Comparison of ENCODE assay signal across 8 cellular contexts in the genomic region with DNA sequence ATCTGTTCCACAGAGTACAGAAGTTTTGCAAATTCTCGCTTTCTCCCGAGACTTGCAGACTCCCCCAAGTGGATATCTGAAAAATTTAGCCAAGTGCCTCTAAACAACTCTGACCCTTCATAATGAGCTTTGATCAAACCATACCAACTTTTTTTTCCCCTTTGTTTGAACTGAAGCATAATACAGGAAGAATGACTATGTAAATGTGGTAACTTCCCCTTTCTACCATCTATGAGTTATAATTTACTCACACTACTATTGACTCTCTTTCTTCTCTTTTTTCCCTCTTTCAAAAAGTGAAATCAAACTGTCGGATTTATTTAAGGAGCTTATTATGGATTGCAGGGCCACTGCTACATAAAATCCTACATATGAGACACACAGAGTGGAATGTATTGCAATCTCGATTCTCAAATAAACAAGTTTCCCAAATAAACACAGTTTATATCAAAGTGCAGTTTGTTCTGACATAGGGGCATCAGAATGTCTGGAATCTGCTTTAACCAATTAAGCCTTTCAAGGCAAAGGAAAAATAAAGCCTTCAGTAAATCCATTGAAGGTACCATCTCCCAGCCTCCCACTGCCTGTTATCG. TPM values are rescaled to one million over a fixed set of nuclear protein-coding genes. Genes with fewer than 3 reads are reported as not detected.
DNase-seq lines count a peak whose midpoint lies in the region; ATAC-seq and TF ChIP-seq lines count a peak whose summit lies in the region.

No MANE protein-coding gene starts in this region.

- H3K36me3 Mint-ChIP-seq in WTC11 = no peaks in the 10 kb centered on the region; the same call in 1 of the 2 replicates

- H3K36me3 ChIP-seq in tibial nerve = no peaks in the 10 kb centered on the region

- CTCF ChIA-PET in WTC11 (lab: Charles Lee) = interaction anchor here (1.3 kb wide), 1 partner anchor 14 kb away, joined by 5 read pairs; no protein-coding TSS in a partner anchor

- H3K4me3 Mint-ChIP-seq in WTC11 = peak overlapping the region; percentile 72

- TF ChIP-seq EP300 in tibial nerve (IDR thresholded peaks at IDR 0.05) = no peak

- peak overlapping the region in 2 of 4 donors; percentile 62 to 71 for H3K27ac ChIP-seq in tibial nerve

- no peaks in the 10 kb centered on the region for H3K9me3 Mint-ChIP-seq in WTC11

- no peaks in the 10 kb centered on the region for H3K9me3 ChIP-seq in tibial nerve

- peak overlapping the region; percentile 44 to 70 (median 54) for H3K4me3 ChIP-seq in tibial nerve

- peaks cover 0 to 21% (median 0%) of the 10 kb centered on the region in 4 donors for H3K4me1 ChIP-seq in tibial nerve

- TF ChIP-seq CTCF in WTC11 (IDR thresholded peaks at IDR 0.05) = no peak
- TF ChIP-seq CTCF in tibial nerve (IDR thresholded peaks at IDR 0.05) = no peak

- H3K27me3 ChIP-seq in tibial nerve = no peaks in the 10 kb centered on the region

- H3K27me3 Mint-ChIP-seq in WTC11 (ENCODE audit: low read depth) = peaks cover 54% of the 10 kb centered on the region

- 20 to 28% methylated on average over 5 of the region's 5 CpGs for WGBS in tibial nerve, 2 donors

- peaks cover 14% of the 10 kb centered on the region for H3K4me1 Mint-ChIP-seq in WTC11

- TF ChIP-seq POLR2A in GM18505 (IDR thresholded peaks at IDR 0.05; ENCODE audit: borderline replicate concordance, extremely low read depth, insufficient read depth, insufficient read length) (no peak), tibial nerve (IDR thresholded peaks at IDR 0.05) (no peak)

- POLR2A ChIA-PET in WTC11 (lab: Charles Lee) = no interaction called here

- peak; percentile 28 for ATAC-seq in GM18505 (IDR thresholded peaks at IDR 0.05; ENCODE audit: unreplicated experiment)
- peak; percentile 33 for ATAC-seq in HG03565 (IDR thresholded peaks at IDR 0.05; ENCODE audit: unreplicated experiment)
- ATAC-seq in WTC11 = no peak
- no peak for ATAC-seq in esophagus mucosa

- DNase-seq in WTC11 (ENCODE audit: low spot score) (no peak), iris pigment epithelial cell (ENCODE audit: low read depth) (peak; percentile 90), tibial nerve (ENCODE audit: low spot score in 2 of 2) (no peak), DMS153 (lab: John Stamatoyannopoulos, UW) (no peak), NCI-H1417 treated with DMSO at 0.1 percent for 48 hours (lab: John Stamatoyannopoulos, UW) (no peak)

- no peak overlapping the region for H3K27ac Mint-ChIP-seq in WTC11

TF ChIP-seq in WTC11, 78 proteins besides CTCF, POLR2A, EP300 and RAD21:
- no peak for TF ChIP-seq ZNF416 (CRISPR knock-in tag; IDR thresholded peaks at IDR 0.05)
- no peak for TF ChIP-seq NR1H2 (CRISPR knock-in tag; IDR thresholded peaks at IDR 0.05)
- TF ChIP-seq ZNF396 (CRISPR knock-in tag; IDR thresholded peaks at IDR 0.05; ENCODE audit: borderline replicate concordance) = no peak
- TF ChIP-seq, protein P1, sequence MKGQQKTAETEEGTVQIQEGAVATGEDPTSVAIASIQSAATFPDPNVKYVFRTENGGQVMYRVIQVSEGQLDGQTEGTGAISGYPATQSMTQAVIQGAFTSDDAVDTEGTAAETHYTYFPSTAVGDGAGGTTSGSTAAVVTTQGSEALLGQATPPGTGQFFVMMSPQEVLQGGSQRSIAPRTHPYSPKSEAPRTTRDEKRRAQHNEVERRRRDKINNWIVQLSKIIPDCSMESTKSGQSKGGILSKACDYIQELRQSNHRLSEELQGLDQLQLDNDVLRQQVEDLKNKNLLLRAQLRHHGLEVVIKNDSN (CRISPR knock-in tag; IDR thresholded peaks at IDR 0.05) = no peak
- TF ChIP-seq JUN (CRISPR knock-in tag; IDR thresholded peaks at IDR 0.05) = no peak
- no peak for TF ChIP-seq NFE2L1 (CRISPR knock-in tag; IDR thresholded peaks at IDR 0.05)
- TF ChIP-seq ZNF138 (CRISPR knock-in tag; conservative IDR thresholded peaks at IDR 0.05) = no peak
- TF ChIP-seq FOXP1 (CRISPR knock-in tag; IDR thresholded peaks at IDR 0.05; ENCODE audit: borderline replicate concordance) = no peak
- no peak for TF ChIP-seq ZNF219 (CRISPR knock-in tag; IDR thresholded peaks at IDR 0.05; ENCODE audit: borderline replicate concordance)
- TF ChIP-seq ESRRA (CRISPR knock-in tag; IDR thresholded peaks at IDR 0.05; ENCODE audit: borderline replicate concordance) = no peak
TF ChIP-seq in WTC11: peak in this region for 0.

RNA-seq across cellular contexts. Expression of a gene that starts 1.4 kb away (rescaled TPM):
- total RNA-seq in WTC11 (2021) = not detected in 3 replicates
- under 1 TPM in 2 of 4 donors, not detected in 2; 0.42 to 0.44 TPM for total RNA-seq in tibial nerve
- total RNA-seq in esophagus mucosa = not detected

Comparison
In these comparisons a context has a peak if more than half of its experiments do, and no peak if none do; other contexts are left out.
1. ATAC-seq: peak in GM18505 (single experiment) and HG03565 (single experiment); none in WTC11 (single experiment) and esophagus mucosa (single experiment).